In the genomic region with DNA sequence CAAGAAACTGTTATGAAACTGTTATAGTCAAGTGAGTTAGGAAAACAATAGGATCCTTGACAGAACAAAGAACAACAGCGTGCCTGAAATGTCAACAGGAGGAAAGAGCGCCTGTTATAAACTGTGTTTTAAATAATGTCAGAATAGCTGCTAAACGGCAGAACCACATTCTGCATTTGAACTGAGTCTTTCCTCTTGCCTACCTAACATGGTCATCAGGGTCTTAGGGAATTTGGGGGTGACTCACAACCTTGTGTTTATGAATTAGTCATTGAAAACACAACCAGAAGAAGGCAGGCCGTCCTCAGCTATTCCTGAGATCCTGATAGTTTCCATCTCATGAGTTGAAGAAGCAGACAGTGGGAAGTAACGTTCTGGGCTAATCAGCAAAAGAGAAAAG, we compare ENCODE assay signal across 13 cellular contexts.
DNase-seq lines count a peak whose midpoint lies in the region; ATAC-seq lines count a peak whose summit lies in the region.
"Had no signal": no experiment of that assay in that cellular context is flagged by ENCODE, and none has a peak within 500 bp of the region (broad histone marks: within the 10 kb centered on the region; RNA-seq: fewer than 3 reads in every experiment).

No MANE protein-coding gene starts in this region.

- peak overlapping the region; percentile 16; the same call in 1 of the 2 replicates for H3K4me3 ChIP-seq in ACC112 (ENCODE audit: low read depth, low read length)
- H3K4me3 ChIP-seq in muscle layer of colon (ENCODE audit: low read depth in 1 of 2, low read length in 2 of 2): no peak overlapping the region
- H3K4me3 ChIP-seq: body of pancreas had no signal

- no peak overlapping the region for H3K9ac ChIP-seq in muscle layer of colon (ENCODE audit: low read length)

- CTCF ChIA-PET in activated CD8-positive, alpha-beta memory T cell treated with anti-CD3 and anti-CD28 coated beads, Interleukin-2, amount 10 ng/mL, durations not matched to agents 7 days and 5 days (lab: Charles Lee): no interaction called here

- no peak overlapping the region for H3K4me3 Mint-ChIP-seq in activated CD8-positive, alpha-beta memory T cell treated with anti-CD3 and anti-CD28 coated beads, Interleukin-2, amount 10 ng/mL, durations not matched to agents 7 days and 5 days

- intact Hi-C loops in posterior vena cava (cut with DNase I): no loop called here

- no peak overlapping the region for H2AFZ ChIP-seq in ACC112 (ENCODE audit: low read length, unreplicated experiment)

- H3K27ac ChIP-seq in ACC112 (ENCODE audit: low read depth, low read length) (peak overlapping the region; percentile 85), muscle layer of colon (ENCODE audit: low read depth, low read length) (peak overlapping the region; percentile 69)
- H3K27ac ChIP-seq: body of pancreas had no signal

- no peaks in the 10 kb centered on the region for H3K36me3 Mint-ChIP-seq in activated CD8-positive, alpha-beta memory T cell treated with anti-CD3 and anti-CD28 coated beads, Interleukin-2, amount 10 ng/mL, durations not matched to agents 7 days and 5 days

- no peaks in the 10 kb centered on the region for H3K36me3 ChIP-seq in ACC112 (ENCODE audit: insufficient read depth, low read length)
- no peaks in the 10 kb centered on the region for H3K36me3 ChIP-seq in muscle layer of colon (ENCODE audit: insufficient read depth, low read length)

- no peaks in the 10 kb centered on the region for H3K9me3 Mint-ChIP-seq in activated CD8-positive, alpha-beta memory T cell treated with anti-CD3 and anti-CD28 coated beads, Interleukin-2, amount 10 ng/mL, durations not matched to agents 7 days and 5 days (ENCODE audit: low read depth)

- H3K79me2 ChIP-seq in ACC112 (ENCODE audit: control insufficient read depth, insufficient read depth, low read length, unreplicated experiment): no peaks in the 10 kb centered on the region

- H3K9me3 ChIP-seq in muscle layer of colon (ENCODE audit: low read length): no peaks in the 10 kb centered on the region
- H3K9me3 ChIP-seq: body of pancreas had no signal

- no peak for ATAC-seq in GM18873 (IDR thresholded peaks at IDR 0.05; ENCODE audit: low FRiP score, unreplicated experiment)
- no peak for ATAC-seq in activated CD8-positive, alpha-beta memory T cell treated with anti-CD3 and anti-CD28 coated beads, Interleukin-2, amount 10 ng/mL, durations not matched to agents 7 days and 5 days
- ATAC-seq: body of pancreas, Panc1 had no signal

- DNase-seq in LHCN-M2 (ENCODE audit: low read depth): peak; percentile 98
- DNase-seq in dermis blood vessel endothelial cell: peak; percentile 90
- DNase-seq in posterior vena cava (ENCODE audit: low spot score): no peak
- no peak for DNase-seq in activated CD8-positive, alpha-beta memory T cell treated with anti-CD3 and anti-CD28 coated beads for 24 hours
- DNase-seq in activated CD8-positive, alpha-beta memory T cell treated with anti-CD3 and anti-CD28 coated beads, Interleukin-2, amount 10 ng/mL, durations not matched to agents 7 days and 5 days: no peak
- DNase-seq: activated CD4-positive, alpha-beta T cell treated with anti-CD3 and anti-CD28 coated beads, Interleukin-2, amount 50 U/mL, for 48 hours; body of pancreas; NCI-H1417; posterior cingulate gyrus had no signal

- peaks cover 44% of the 10 kb centered on the region for H3K4me1 ChIP-seq in ACC112 (ENCODE audit: control insufficient read depth, insufficient read depth, low read length, unreplicated experiment)
- peaks cover 54% of the 10 kb centered on the region for H3K4me1 ChIP-seq in muscle layer of colon (ENCODE audit: insufficient read depth, low read length)
- H3K4me1 ChIP-seq: body of pancreas had no signal

- H3K27me3 Mint-ChIP-seq in activated CD8-positive, alpha-beta memory T cell treated with anti-CD3 and anti-CD28 coated beads, Interleukin-2, amount 10 ng/mL, durations not matched to agents 7 days and 5 days: no peaks in the 10 kb centered on the region

- no peaks in the 10 kb centered on the region for H3K4me1 Mint-ChIP-seq in activated CD8-positive, alpha-beta memory T cell treated with anti-CD3 and anti-CD28 coated beads, Interleukin-2, amount 10 ng/mL, durations not matched to agents 7 days and 5 days

- no peak overlapping the region for H3K27ac Mint-ChIP-seq in activated CD8-positive, alpha-beta memory T cell treated with anti-CD3 and anti-CD28 coated beads, Interleukin-2, amount 10 ng/mL, durations not matched to agents 7 days and 5 days

- no peaks in the 10 kb centered on the region for H3K27me3 ChIP-seq in ACC112 (ENCODE audit: insufficient read depth, low read length)
- no peaks in the 10 kb centered on the region for H3K27me3 ChIP-seq in muscle layer of colon (ENCODE audit: control insufficient read depth in 1 of 2, insufficient read depth in 2 of 2, low read length in 2 of 2)
- H3K27me3 ChIP-seq: body of pancreas had no signal

Comparison
In these comparisons a context has a peak if more than half of its experiments do, and no peak if none do; other contexts are left out.
1. DNase-seq: peak in LHCN-M2 (single experiment) and dermis blood vessel endothelial cell (single experiment); none in posterior vena cava (single experiment), activated CD8-positive, alpha-beta memory T cell treated with anti-CD3 and anti-CD28 coated beads for 24 hours (single experiment) and activated CD8-positive, alpha-beta memory T cell treated with anti-CD3 and anti-CD28 coated beads, Interleukin-2, amount 10 ng/mL, durations not matched to agents 7 days and 5 days (single experiment).